In genomic region chr1:145918992-145919939, GRCh38 we compare ENCODE assay signal across 8 cellular contexts. TPM values are rescaled to one million over a fixed set of nuclear protein-coding genes. Genes with fewer than 3 reads are reported as not detected.
DNase-seq lines count a peak whose midpoint lies in the region; ATAC-seq and TF ChIP-seq lines count a peak whose summit lies in the region.

No MANE protein-coding gene starts in this region.

- peaks cover 0 to 3% (median 2%) of the 10 kb centered on the region in 3 donors for H3K27me3 Mint-ChIP-seq in CD14-positive monocyte (ENCODE audit: low read depth in 3 of 3)
- H3K27me3 Mint-ChIP-seq in stimulated activated naive CD8-positive, alpha-beta T cell treated with anti-CD3 and anti-CD28 coated beads, Interleukin-15, amount 100 ng/mL, for 72 hours = no peaks in the 10 kb centered on the region

- H3K9me3 Mint-ChIP-seq in CD14-positive monocyte = no peaks in the 10 kb centered on the region
- no peaks in the 10 kb centered on the region for H3K9me3 Mint-ChIP-seq in stimulated activated naive CD8-positive, alpha-beta T cell treated with anti-CD3 and anti-CD28 coated beads, Interleukin-15, amount 100 ng/mL, for 72 hours

- TF ChIP-seq POLR2A in Raji (IDR thresholded peaks at IDR 0.05; ENCODE audit: insufficient read depth, low read depth, low read length) = peak; percentile 71

- peaks cover 42% of the 10 kb centered on the region for H3K4me1 Mint-ChIP-seq in CD14-positive monocyte
- H3K4me1 Mint-ChIP-seq in stimulated activated naive CD8-positive, alpha-beta T cell treated with anti-CD3 and anti-CD28 coated beads, Interleukin-15, amount 100 ng/mL, for 72 hours = peaks cover 56% of the 10 kb centered on the region

- H3K4me3 Mint-ChIP-seq in CD14-positive monocyte = peak overlapping the region; percentile 88 to 93
- peak overlapping the region; percentile 91 to 94 for H3K4me3 Mint-ChIP-seq in stimulated activated naive CD8-positive, alpha-beta T cell treated with anti-CD3 and anti-CD28 coated beads, Interleukin-15, amount 100 ng/mL, for 72 hours

- DNase-seq in CD14-positive monocyte (ENCODE audit: low spot score) (peak; percentile 69), coronary artery (ENCODE audit: low spot score) (no peak), left lobe of liver (ENCODE audit: low spot score) (peak; percentile 87), amniotic stem cell (lab: John Stamatoyannopoulos, UW) (no peak)
- peak in 1 of 2 donors; percentile 40 for DNase-seq in stimulated activated naive CD8-positive, alpha-beta T cell treated with anti-CD3 and anti-CD28 coated beads, Interleukin-15, amount 100 ng/mL, for 72 hours

- peaks cover 24 to 37% of the 10 kb centered on the region in 2 donors for H3K36me3 Mint-ChIP-seq in CD14-positive monocyte

- peak; percentile 83 for ATAC-seq in GM18867 (IDR thresholded peaks at IDR 0.05; ENCODE audit: unreplicated experiment)
- ATAC-seq in HG03439 (IDR thresholded peaks at IDR 0.05; ENCODE audit: unreplicated experiment) = peak; percentile 74
- ATAC-seq in left lobe of liver = peak; percentile 78
- ATAC-seq in stimulated activated naive CD8-positive, alpha-beta T cell treated with anti-CD3 and anti-CD28 coated beads, Interleukin-15, amount 100 ng/mL, for 72 hours = peak; percentile 94

- intact Hi-C loops in CD14-positive monocyte (cut with micrococcal nuclease) = loop anchor here (2.0 to 5.0 kb wide), 4 partner anchors 38 to 62 kb away; partner anchors contain the start of genes ANKRD34A (in 1 of the 2), PIAS3 (in 1 of the 2) and POLR3GL (in 1 of the 2)

- peak overlapping the region; percentile 80 for H3K4me3 ChIP-seq in coronary artery

- peak overlapping the region; percentile 89 to 97 (median 96) for H3K27ac Mint-ChIP-seq in CD14-positive monocyte
- H3K27ac Mint-ChIP-seq in stimulated activated naive CD8-positive, alpha-beta T cell treated with anti-CD3 and anti-CD28 coated beads, Interleukin-15, amount 100 ng/mL, for 72 hours = peak overlapping the region; percentile 95 to 97

- TF ChIP-seq CTCF in CD14-positive monocyte (IDR thresholded peaks at IDR 0.05) = no peak
- TF ChIP-seq CTCF in coronary artery (IDR thresholded peaks at IDR 0.05) = no peak

- H3K27ac ChIP-seq in coronary artery = peak overlapping the region; percentile 66 to 82

RNA-seq across cellular contexts. Expression of gene PEX11B, which starts 0.7 kb away (rescaled TPM):
- polyA plus RNA-seq in CD14-positive monocyte = 10 to 100 TPM; 37.9 to 38.2 TPM
- 16.1 TPM for total RNA-seq in left lobe of liver

RNA-seq across cellular contexts. Expression of gene RBM8A, which starts 8.0 kb away (rescaled TPM):
- 100 to 1,000 TPM in 1 of 2 donors, 10 to 100 TPM in 1; 91.5 to 115 TPM for polyA plus RNA-seq in CD14-positive monocyte
- total RNA-seq in left lobe of liver = 45.0 TPM

RNA-seq across cellular contexts. Expression of gene ITGA10, which starts 9.4 kb away (rescaled TPM):
- not detected for polyA plus RNA-seq in CD14-positive monocyte
- total RNA-seq in left lobe of liver = 1.5 TPM

RNA-seq across cellular contexts. Expression of gene ANKRD35, which starts 33.6 kb away (rescaled TPM):
- polyA plus RNA-seq in CD14-positive monocyte = 1 to 10 TPM; 1.3 to 1.5 TPM
- total RNA-seq in left lobe of liver = 2.4 TPM

RNA-seq across cellular contexts. Expression of gene LIX1L, which starts 38.6 kb away (rescaled TPM):
- 1 to 10 TPM; 6.3 to 8.5 TPM for polyA plus RNA-seq in CD14-positive monocyte
- total RNA-seq in left lobe of liver = 11.4 TPM

Comparison
In these comparisons a context has a peak if more than half of its experiments do, and no peak if none do; other contexts are left out.
1. DNase-seq: peak in CD14-positive monocyte (single experiment) and left lobe of liver (single experiment); none in coronary artery (single experiment) and amniotic stem cell (single experiment).
2. Peak in every context shown above with its lines, with median percentiles within 50 percentile points of each other: ATAC-seq.